In the genomic region with DNA sequence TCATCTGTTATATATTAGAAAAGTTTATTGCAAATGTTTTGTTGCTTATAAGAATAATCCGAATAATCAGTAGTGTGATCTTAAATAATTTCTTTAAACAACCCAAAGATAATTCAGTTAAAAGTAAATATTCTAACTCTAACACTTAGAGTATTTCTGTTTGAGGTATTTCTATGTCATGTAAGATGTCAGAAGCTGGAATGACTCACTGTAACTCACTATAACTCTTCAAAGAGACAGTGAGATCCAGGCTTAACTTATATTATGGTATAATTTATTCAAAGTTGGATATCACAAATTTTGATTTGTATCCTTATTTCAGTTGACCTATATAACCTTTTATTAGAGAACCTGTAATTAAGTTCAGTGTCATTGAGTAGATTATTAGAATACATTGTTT, we compare ENCODE assay signal across 1 cellular context.
TF ChIP-seq lines count a peak whose summit lies in the region.

No MANE protein-coding gene starts in this region.

TF ChIP-seq in GM12878, 131 proteins besides CTCF, POLR2A, EP300 and RAD21:
- TF ChIP-seq, protein P1, sequence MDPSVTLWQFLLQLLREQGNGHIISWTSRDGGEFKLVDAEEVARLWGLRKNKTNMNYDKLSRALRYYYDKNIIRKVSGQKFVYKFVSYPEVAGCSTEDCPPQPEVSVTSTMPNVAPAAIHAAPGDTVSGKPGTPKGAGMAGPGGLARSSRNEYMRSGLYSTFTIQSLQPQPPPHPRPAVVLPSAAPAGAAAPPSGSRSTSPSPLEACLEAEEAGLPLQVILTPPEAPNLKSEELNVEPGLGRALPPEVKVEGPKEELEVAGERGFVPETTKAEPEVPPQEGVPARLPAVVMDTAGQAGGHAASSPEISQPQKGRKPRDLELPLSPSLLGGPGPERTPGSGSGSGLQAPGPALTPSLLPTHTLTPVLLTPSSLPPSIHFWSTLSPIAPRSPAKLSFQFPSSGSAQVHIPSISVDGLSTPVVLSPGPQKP (IDR thresholded peaks at IDR 0.05; ENCODE audit: low read depth, low read length) = no peak
- TF ChIP-seq CEBPB (IDR thresholded peaks at IDR 0.05; ENCODE audit: borderline replicate concordance in 1 of 2, low read depth in 2 of 2, low read length in 2 of 2) = no peak
- TF ChIP-seq TCF7 (IDR thresholded peaks at IDR 0.05; ENCODE audit: borderline replicate concordance) = no peak
- TF ChIP-seq JUNB (IDR thresholded peaks at IDR 0.05) = no peak
- TF ChIP-seq IKZF1 (conservative IDR thresholded peaks at IDR 0.05) = no peak
- TF ChIP-seq, protein P2, sequence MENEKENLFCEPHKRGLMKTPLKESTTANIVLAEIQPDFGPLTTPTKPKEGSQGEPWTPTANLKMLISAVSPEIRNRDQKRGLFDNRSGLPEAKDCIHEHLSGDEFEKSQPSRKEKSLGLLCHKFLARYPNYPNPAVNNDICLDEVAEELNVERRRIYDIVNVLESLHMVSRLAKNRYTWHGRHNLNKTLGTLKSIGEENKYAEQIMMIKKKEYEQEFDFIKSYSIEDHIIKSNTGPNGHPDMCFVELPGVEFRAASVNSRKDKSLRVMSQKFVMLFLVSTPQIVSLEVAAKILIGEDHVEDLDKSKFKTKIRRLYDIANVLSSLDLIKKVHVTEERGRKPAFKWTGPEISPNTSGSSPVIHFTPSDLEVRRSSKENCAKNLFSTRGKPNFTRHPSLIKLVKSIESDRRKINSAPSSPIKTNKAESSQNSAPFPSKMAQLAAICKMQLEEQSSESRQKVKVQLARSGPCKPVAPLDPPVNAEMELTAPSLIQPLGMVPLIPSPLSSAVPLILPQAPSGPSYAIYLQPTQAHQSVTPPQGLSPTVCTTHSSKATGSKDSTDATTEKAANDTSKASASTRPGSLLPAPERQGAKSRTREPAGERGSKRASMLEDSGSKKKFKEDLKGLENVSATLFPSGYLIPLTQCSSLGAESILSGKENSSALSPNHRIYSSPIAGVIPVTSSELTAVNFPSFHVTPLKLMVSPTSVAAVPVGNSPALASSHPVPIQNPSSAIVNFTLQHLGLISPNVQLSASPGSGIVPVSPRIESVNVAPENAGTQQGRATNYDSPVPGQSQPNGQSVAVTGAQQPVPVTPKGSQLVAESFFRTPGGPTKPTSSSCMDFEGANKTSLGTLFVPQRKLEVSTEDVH (IDR thresholded peaks at IDR 0.05; ENCODE audit: low read depth, partially characterized antibody) = no peak
- no peak for TF ChIP-seq GABPA (IDR thresholded peaks at IDR 0.05; ENCODE audit: low read depth)
TF ChIP-seq in GM12878: peak in this region for 0.
